ENCODE assay signal across 9 cellular contexts in the genomic region with DNA sequence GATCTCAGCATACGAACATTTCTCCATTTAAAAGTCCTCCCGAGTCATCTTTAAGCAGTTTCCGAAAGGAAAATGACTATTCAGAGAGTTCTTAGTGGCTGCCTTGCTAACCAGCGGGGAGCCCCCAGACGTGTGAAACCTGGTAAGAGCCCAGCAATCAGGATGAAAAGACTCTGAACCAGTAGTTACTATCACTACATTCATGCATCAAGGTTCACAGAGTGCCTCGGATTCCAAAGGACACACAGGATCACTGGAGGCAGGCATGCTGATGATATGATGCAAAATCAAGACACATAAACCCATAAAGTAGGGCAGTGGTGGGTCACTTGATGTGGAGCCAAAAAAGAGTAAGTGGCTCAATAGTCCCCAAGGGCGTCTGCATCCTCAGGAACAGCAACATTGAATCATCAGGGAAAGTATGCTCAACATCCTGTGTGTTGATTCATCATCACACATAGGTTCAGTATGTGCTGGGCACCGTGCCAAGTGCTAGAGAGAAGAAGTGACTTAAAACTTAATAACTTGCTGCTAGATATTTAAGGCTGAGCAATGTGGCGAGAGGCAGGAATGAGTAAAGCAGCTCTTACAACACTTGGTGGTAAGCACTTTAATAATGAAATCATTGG. TPM values are rescaled to one million over a fixed set of nuclear protein-coding genes. Genes with fewer than 3 reads are reported as not detected.
A peak's percentile ranks its signal among the peaks of the same experiment; 100 is the strongest.
DNase-seq lines count a peak whose midpoint lies in the region; ATAC-seq lines count a peak whose summit lies in the region.
"Had no signal": no experiment of that assay in that cellular context is flagged by ENCODE, and none has a peak within 500 bp of the region (broad histone marks: within the 10 kb centered on the region; RNA-seq: fewer than 3 reads in every experiment).

No MANE protein-coding gene starts in this region.

- peak; percentile 98 for DNase-seq in GM04504 (ENCODE audit: low read depth)
- DNase-seq in Kasumi-1 (lab: John Stamatoyannopoulos, UW): peak; percentile 84 to 85
- peak; percentile 31 for DNase-seq in activated CD4-positive, alpha-beta T cell treated with anti-CD3 and anti-CD28 coated beads, Interleukin-2, amount 10 ng/mL, durations not matched to agents 7 days and 5 days
- peak; percentile 85 to 100 for DNase-seq in lung microvascular endothelial cell (ENCODE audit: low read depth in 2 of 2)
- DNase-seq in stimulated activated CD8-positive, alpha-beta memory T cell treated with anti-CD3 and anti-CD28 coated beads, Interleukin-15, amount 100 ng/mL, for 48 hours (ENCODE audit: low read depth in 2 of 2): peak; percentile 64 to 79
- no peak for DNase-seq in retina

- CTCF ChIA-PET in activated CD4-positive, alpha-beta T cell treated with anti-CD3 and anti-CD28 coated beads, Interleukin-2, amount 10 ng/mL, durations not matched to agents 7 days and 5 days (lab: Charles Lee): no interaction called here

- H3K27ac Mint-ChIP-seq in activated CD4-positive, alpha-beta T cell treated with anti-CD3 and anti-CD28 coated beads, Interleukin-2, amount 10 ng/mL, durations not matched to agents 7 days and 5 days: no peak overlapping the region

- peaks cover 3% of the 10 kb centered on the region for H3K9me3 Mint-ChIP-seq in activated CD4-positive, alpha-beta T cell treated with anti-CD3 and anti-CD28 coated beads, Interleukin-2, amount 10 ng/mL, durations not matched to agents 7 days and 5 days

- ATAC-seq in HG03139 (IDR thresholded peaks at IDR 0.05; ENCODE audit: unreplicated experiment): no peak

- H3K27me3 Mint-ChIP-seq in activated CD4-positive, alpha-beta T cell treated with anti-CD3 and anti-CD28 coated beads, Interleukin-2, amount 10 ng/mL, durations not matched to agents 7 days and 5 days: peaks cover 11% of the 10 kb centered on the region

- no peak overlapping the region for H3K4me3 Mint-ChIP-seq in activated CD4-positive, alpha-beta T cell treated with anti-CD3 and anti-CD28 coated beads, Interleukin-2, amount 10 ng/mL, durations not matched to agents 7 days and 5 days

- POLR2A ChIA-PET in activated CD4-positive, alpha-beta T cell treated with anti-CD3 and anti-CD28 coated beads, Interleukin-2, amount 10 ng/mL, durations not matched to agents 7 days and 5 days (lab: Charles Lee): no interaction called here

- no peaks in the 10 kb centered on the region for H3K36me3 Mint-ChIP-seq in activated CD4-positive, alpha-beta T cell treated with anti-CD3 and anti-CD28 coated beads, Interleukin-2, amount 10 ng/mL, durations not matched to agents 7 days and 5 days (ENCODE audit: low read depth)

- H3K27ac ChIP-seq in cingulate gyrus (ENCODE audit: low read depth, low read length): peak overlapping the region; percentile 44
- H3K27ac ChIP-seq: vagina had no signal

- peaks cover 7% of the 10 kb centered on the region for H3K4me1 Mint-ChIP-seq in activated CD4-positive, alpha-beta T cell treated with anti-CD3 and anti-CD28 coated beads, Interleukin-2, amount 10 ng/mL, durations not matched to agents 7 days and 5 days

RNA-seq across cellular contexts. Expression of gene CCL20, which starts 4.4 kb away (rescaled TPM):
- under 1 TPM in 1 of 2 experiments, not detected in 1; 0.37 TPM for total RNA-seq in activated CD4-positive, alpha-beta T cell treated with anti-CD3 and anti-CD28 coated beads, Interleukin-2, amount 10 ng/mL, durations not matched to agents 7 days and 5 days
- 0.60 and 2.8 TPM in 2 replicates for total RNA-seq in lung microvascular endothelial cell
- total RNA-seq: vagina had no signal

RNA-seq across cellular contexts. Expression of gene DAW1, which starts 53.4 kb away (rescaled TPM):
- total RNA-seq in activated CD4-positive, alpha-beta T cell treated with anti-CD3 and anti-CD28 coated beads, Interleukin-2, amount 10 ng/mL, durations not matched to agents 7 days and 5 days: not detected
- 0.20 and 0.22 TPM in 2 replicates for total RNA-seq in lung microvascular endothelial cell
- total RNA-seq: vagina had no signal
